16 cellular contexts compared by ENCODE assay signal in the genomic region with DNA sequence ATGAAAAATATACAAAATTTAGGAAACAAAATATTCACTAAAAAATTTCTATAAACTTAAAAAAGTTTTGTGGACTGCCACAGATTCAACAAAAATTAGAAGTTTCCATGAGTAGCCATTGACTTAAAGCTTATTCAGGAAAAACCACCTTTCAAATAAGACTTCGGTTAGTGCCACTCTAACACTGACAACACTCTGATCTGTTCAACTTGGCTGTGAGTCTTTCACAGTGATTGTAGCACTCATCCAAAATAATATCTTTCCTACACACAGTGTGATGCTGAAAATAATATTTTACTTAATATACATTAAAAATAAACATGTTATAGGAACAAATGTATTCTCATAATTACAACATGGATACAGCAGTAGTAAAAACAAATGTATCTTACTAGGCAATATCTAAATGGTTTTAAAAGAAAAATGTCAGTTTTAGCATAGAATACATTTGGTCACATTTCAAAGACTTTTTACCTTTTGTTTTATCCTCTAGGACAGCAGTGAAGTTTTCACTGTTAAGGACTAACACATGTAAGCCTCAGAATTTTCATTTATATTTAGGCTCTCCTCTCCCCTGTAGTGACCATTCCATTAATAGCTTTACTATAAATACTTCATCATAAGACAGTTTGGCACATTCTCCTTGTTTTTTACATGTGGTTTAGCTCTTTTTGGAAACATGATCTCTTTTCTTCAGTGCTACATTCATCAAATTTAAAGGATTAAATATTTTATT. TPM values are rescaled to one million over a fixed set of nuclear protein-coding genes. Genes with fewer than 3 reads are reported as not detected.
DNase-seq lines count a peak whose midpoint lies in the region; ATAC-seq and TF ChIP-seq lines count a peak whose summit lies in the region.
"Had no signal": no experiment of that assay in that cellular context is flagged by ENCODE, and none has a peak within 500 bp of the region (broad histone marks: within the 10 kb centered on the region; RNA-seq: fewer than 3 reads in every experiment).

A gene (minus strand): TSS at position 527 of the 736 bp plus-strand sequence. CDS start 652 bp downstream, outside the sequence.

- no peaks in the 10 kb centered on the region for H3K27me3 ChIP-seq in heart left ventricle
- no peaks in the 10 kb centered on the region for H3K27me3 ChIP-seq in right atrium auricular region
- no peaks in the 10 kb centered on the region for H3K27me3 ChIP-seq in psoas muscle (ENCODE audit: insufficient read depth in 3 of 3, low read length in 2 of 3)
- H3K27me3 ChIP-seq: BE2C had no signal

- H3K9me3 ChIP-seq in heart left ventricle (no peaks in the 10 kb centered on the region), right atrium auricular region (no peaks in the 10 kb centered on the region), psoas muscle (no peaks in the 10 kb centered on the region)
- H3K9me3 ChIP-seq: BE2C, Caco-2 had no signal

- H3K36me3 ChIP-seq in heart left ventricle (peaks cover 0 to 11% (median 0%) of the 10 kb centered on the region in 9 donors), right atrium auricular region (no peaks in the 10 kb centered on the region), psoas muscle (ENCODE audit: insufficient read depth in 1 of 2, low read depth in 1 of 2) (peaks cover 0 to 5% of the 10 kb centered on the region in 2 donors)
- H3K36me3 ChIP-seq: BE2C had no signal

- 52 to 56% (median 55%) methylated on average over 1 of the region's 1 CpG for WGBS in heart left ventricle, 4 donors
- 19 to 47% (median 26%) methylated on average over 1 of the region's 1 CpG for WGBS in psoas muscle, 3 donors

- TF ChIP-seq CTCF in heart left ventricle (IDR thresholded peaks at IDR 0.05) (no peak), right atrium auricular region (IDR thresholded peaks at IDR 0.05) (no peak), psoas muscle (IDR thresholded peaks at IDR 0.05) (no peak)

- H3K4me1 ChIP-seq in heart left ventricle (peaks cover 0 to 16% (median 0%) of the 10 kb centered on the region in 12 donors), right atrium auricular region (peaks cover 0 to 7% of the 10 kb centered on the region in 2 donors), psoas muscle (peaks cover 7% of the 10 kb centered on the region)
- H3K4me1 ChIP-seq: BE2C, Caco-2 had no signal

- H3K27ac ChIP-seq in heart left ventricle (peak within 1 kb of the TSS in 9 of 12 donors; percentile 2 to 74 (median 56)), right atrium auricular region (no peak within 1 kb of the TSS), psoas muscle (peak within 1 kb of the TSS; percentile 80)

- no peak for DNase-seq in heart left ventricle
- DNase-seq in right atrium auricular region (ENCODE audit: low spot score), result no peak
- no peak for DNase-seq in left ventricle myocardium superior
- no peak for DNase-seq in psoas muscle
- DNase-seq in GM19238 (ENCODE audit: insufficient read length, low spot score), result no peak
- DNase-seq: ACHN; BE2C; C1 segment of cervical spinal cord; Caco-2; CD4-positive, CD25-positive, alpha-beta regulatory T cell; CD8-positive, alpha-beta memory T cell; H9 had no signal

- TF ChIP-seq POLR2A in heart left ventricle (IDR thresholded peaks at IDR 0.05), result no peak

- intact Hi-C loops in heart left ventricle (cut with DNase I) (no loop called here), left ventricle myocardium superior (cut with micrococcal nuclease) (no loop called here), psoas muscle (cut with DNase I) (no loop called here)

- peak; percentile 33 to 82 (median 63) for ATAC-seq in heart left ventricle
- ATAC-seq in left ventricle myocardium superior, result peak; percentile 79
- peak in 3 of 4 donors; percentile 59 to 75 (median 61) for ATAC-seq in psoas muscle
- no peak for ATAC-seq in HG02981 (IDR thresholded peaks at IDR 0.05; ENCODE audit: unreplicated experiment)
- ATAC-seq in GM18861 (IDR thresholded peaks at IDR 0.05; ENCODE audit: unreplicated experiment), result no peak

- peak within 1 kb of the TSS in 9 of 12 donors; percentile 17 to 52 (median 36) for H3K4me3 ChIP-seq in heart left ventricle
- no peak within 1 kb of the TSS for H3K4me3 ChIP-seq in right atrium auricular region
- H3K4me3 ChIP-seq in psoas muscle, result peak within 1 kb of the TSS; percentile 54

RNA-seq across cellular contexts. Expression of the gene that starts here (rescaled TPM):
- total RNA-seq in heart left ventricle (10 to 100 TPM in 4 of 9 donors, 1 to 10 TPM in 5; 1.3 to 29.2 (median 7.2) TPM), right atrium auricular region (1 to 10 TPM in 1 of 2 donors, not detected in 1; 2.5 TPM), left ventricle myocardium superior (14.1 TPM), psoas muscle (10 to 100 TPM in 1 of 4 donors, 1 to 10 TPM in 2, under 1 TPM in 1; 0.76 to 10.2 (median 5.7) TPM)
- polyA plus RNA-seq in heart left ventricle (1 to 10 TPM in 1 of 2 donors, under 1 TPM in 1; 0.01 to 3.6 TPM), psoas muscle (1 to 10 TPM in 1 of 3 donors, under 1 TPM in 2; 0.05 to 2.6 (median 0.75) TPM)
- total RNA-seq: Caco-2; CD4-positive, CD25-positive, alpha-beta regulatory T cell; CD8-positive, alpha-beta memory T cell; H1; H9; HT-29 had no signal
- polyA plus RNA-seq: H1 had no signal

Comparison
In these comparisons a context has a peak if more than half of its experiments do, and no peak if none do; other contexts are left out.
1. H3K27ac ChIP-seq: peak in heart left ventricle (9 of 12) and psoas muscle (single experiment); none in right atrium auricular region (0 of 2).
2. H3K4me3 ChIP-seq: peak in heart left ventricle (9 of 12) and psoas muscle (single experiment); none in right atrium auricular region (0 of 2).
3. ATAC-seq: peak in heart left ventricle (4 of 4), left ventricle myocardium superior (single experiment) and psoas muscle (3 of 4); none in HG02981 (single experiment) and GM18861 (single experiment).